1 cellular context compared by ENCODE assay signal in genomic region chr2:112166801-112167499, GRCh38.
TF ChIP-seq lines count a peak whose summit lies in the region.

No MANE protein-coding gene starts in this region.

TF ChIP-seq in IMR-90, 13 proteins besides CTCF, POLR2A, EP300 and RAD21:
- TF ChIP-seq SMC3 (IDR thresholded peaks at IDR 0.05; ENCODE audit: low read depth, low read length) = no peak
- TF ChIP-seq CEBPB (IDR thresholded peaks at IDR 0.05; ENCODE audit: low read depth, low read length) = no peak
- TF ChIP-seq USF2 (IDR thresholded peaks at IDR 0.05; ENCODE audit: low read depth, low read length) = no peak
